In the genomic region with DNA sequence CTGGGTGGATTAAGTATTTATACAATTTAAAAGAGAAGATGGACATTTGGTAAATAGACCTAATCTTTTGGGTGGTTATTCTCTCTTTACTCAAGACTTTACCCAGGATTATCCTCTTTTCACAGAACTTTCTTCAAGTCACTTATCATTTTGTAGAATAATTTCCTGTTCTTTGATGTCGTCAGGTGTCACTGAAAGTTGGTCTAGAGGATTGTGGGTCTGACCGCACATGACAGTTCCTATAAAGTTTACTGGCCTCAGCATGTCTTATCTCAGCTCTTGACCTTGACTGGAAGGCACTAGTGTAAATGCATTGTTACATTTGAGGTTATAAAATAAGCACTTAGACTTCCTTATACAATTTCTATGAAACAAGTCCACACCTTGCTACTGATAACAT, we compare ENCODE assay signal across 1 cellular context.
A peak's percentile ranks its signal among the peaks of the same experiment; 100 is the strongest.
TF ChIP-seq lines count a peak whose summit lies in the region.

No MANE protein-coding gene starts in this region.

TF ChIP-seq in K562, 482 proteins besides CTCF, POLR2A, EP300 and RAD21 (continued from another document):
- peak; percentile 32; the same call in 1 of the 2 replicates for TF ChIP-seq TEAD4 (IDR thresholded peaks at IDR 0.05; ENCODE audit: low read length)
- no peak for TF ChIP-seq TEAD4 (CRISPR knock-in tag; IDR thresholded peaks at IDR 0.05; ENCODE audit: borderline replicate concordance)
- TF ChIP-seq ZNF511 (CRISPR knock-in tag; IDR thresholded peaks at IDR 0.05), result no peak
- no peak for TF ChIP-seq GATAD2B (IDR thresholded peaks at IDR 0.05; ENCODE audit: borderline replicate concordance)
- TF ChIP-seq, protein P1, sequence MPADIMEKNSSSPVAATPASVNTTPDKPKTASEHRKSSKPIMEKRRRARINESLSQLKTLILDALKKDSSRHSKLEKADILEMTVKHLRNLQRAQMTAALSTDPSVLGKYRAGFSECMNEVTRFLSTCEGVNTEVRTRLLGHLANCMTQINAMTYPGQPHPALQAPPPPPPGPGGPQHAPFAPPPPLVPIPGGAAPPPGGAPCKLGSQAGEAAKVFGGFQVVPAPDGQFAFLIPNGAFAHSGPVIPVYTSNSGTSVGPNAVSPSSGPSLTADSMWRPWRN (IDR thresholded peaks at IDR 0.05; ENCODE audit: low read depth), result no peak
- 0 out of 2 replicates have a peak, but pooled peaks have one; percentile 14 for TF ChIP-seq TCF3 (CRISPR knock-in tag; IDR thresholded peaks at IDR 0.05)
- TF ChIP-seq SOX6 (IDR thresholded peaks at IDR 0.05), result peak; percentile 64; the same call in 1 of the 2 replicates
